In genomic region chr9:89576404-89576824, GRCh38 we compare ENCODE assay signal across 7 cellular contexts. TPM values are rescaled to one million over a fixed set of nuclear protein-coding genes. Genes with fewer than 3 reads are reported as not detected.
DNase-seq lines count a peak whose midpoint lies in the region; ATAC-seq and TF ChIP-seq lines count a peak whose summit lies in the region.

No MANE protein-coding gene starts in this region.

- POLR2A ChIA-PET in activated CD8-positive, alpha-beta T cell treated with anti-CD3 and anti-CD28 coated beads, Interleukin-2, amount 10 ng/mL, durations not matched to agents 7 days and 5 days (lab: Charles Lee) = interaction anchor here (0.6 kb wide), 1 partner anchor 22 kb away, joined by 3 read pairs; no protein-coding TSS in a partner anchor

- no peak overlapping the region for H3K27ac Mint-ChIP-seq in activated CD8-positive, alpha-beta T cell treated with anti-CD3 and anti-CD28 coated beads, Interleukin-2, amount 10 ng/mL, durations not matched to agents 7 days and 5 days

- ATAC-seq in activated CD8-positive, alpha-beta T cell treated with anti-CD3 and anti-CD28 coated beads, Interleukin-2, amount 10 ng/mL, durations not matched to agents 7 days and 5 days = no peak
- no peak for ATAC-seq in HG03175 (IDR thresholded peaks at IDR 0.05; ENCODE audit: unreplicated experiment)

- TF ChIP-seq EP300 in Ishikawa (IDR thresholded peaks at IDR 0.05; ENCODE audit: borderline replicate concordance) = no peak

- CTCF ChIA-PET in activated CD8-positive, alpha-beta T cell treated with anti-CD3 and anti-CD28 coated beads, Interleukin-2, amount 10 ng/mL, durations not matched to agents 7 days and 5 days (lab: Charles Lee) = interaction anchor here (1.0 to 3.7 kb wide), 8 partner anchors 9 to 516 kb away, joined by 3 to 38 read pairs (median 6); no protein-coding TSS in a partner anchor

- H3K4me3 Mint-ChIP-seq in activated CD8-positive, alpha-beta T cell treated with anti-CD3 and anti-CD28 coated beads, Interleukin-2, amount 10 ng/mL, durations not matched to agents 7 days and 5 days = no peak overlapping the region

- DNase-seq in EL (peak; percentile 23), inferior parietal cortex (ENCODE audit: extremely low spot score) (peak; percentile 72), mucosa of gallbladder (ENCODE audit: low spot score) (no peak), SKM-1 treated with dmso at 0.1 percent for 144 hours (lab: John Stamatoyannopoulos, UW; ENCODE audit: unreplicated experiment) (no peak)
- peak; percentile 54 for DNase-seq in activated CD8-positive, alpha-beta T cell treated with anti-CD3 and anti-CD28 coated beads, Interleukin-2, amount 10 ng/mL, durations not matched to agents 7 days and 5 days

- no peaks in the 10 kb centered on the region for H3K36me3 Mint-ChIP-seq in activated CD8-positive, alpha-beta T cell treated with anti-CD3 and anti-CD28 coated beads, Interleukin-2, amount 10 ng/mL, durations not matched to agents 7 days and 5 days (ENCODE audit: low read depth)

- TF ChIP-seq RAD21 in Ishikawa (IDR thresholded peaks at IDR 0.05; ENCODE audit: low read depth) = peak; percentile 63

- H3K27me3 Mint-ChIP-seq in activated CD8-positive, alpha-beta T cell treated with anti-CD3 and anti-CD28 coated beads, Interleukin-2, amount 10 ng/mL, durations not matched to agents 7 days and 5 days (ENCODE audit: low read depth) = peaks cover 34% of the 10 kb centered on the region

- no peaks in the 10 kb centered on the region for H3K9me3 Mint-ChIP-seq in activated CD8-positive, alpha-beta T cell treated with anti-CD3 and anti-CD28 coated beads, Interleukin-2, amount 10 ng/mL, durations not matched to agents 7 days and 5 days (ENCODE audit: insufficient read depth)

- peaks cover 36% of the 10 kb centered on the region for H3K4me1 Mint-ChIP-seq in activated CD8-positive, alpha-beta T cell treated with anti-CD3 and anti-CD28 coated beads, Interleukin-2, amount 10 ng/mL, durations not matched to agents 7 days and 5 days (ENCODE audit: low read depth)

TF ChIP-seq in Ishikawa, 13 proteins besides CTCF, POLR2A, EP300 and RAD21:
- no peak for TF ChIP-seq NFIC (IDR thresholded peaks at IDR 0.05)
- TF ChIP-seq ZBTB7A (IDR thresholded peaks at IDR 0.05; ENCODE audit: low read depth) = no peak
- no peak for TF ChIP-seq REST (IDR thresholded peaks at IDR 0.05; ENCODE audit: low read depth)
- no peak for TF ChIP-seq CEBPB (IDR thresholded peaks at IDR 0.05)
TF ChIP-seq in Ishikawa: peak in this region for 0.

RNA-seq across cellular contexts. Expression of gene GADD45G, which starts 28.4 kb away (rescaled TPM):
- total RNA-seq in activated CD8-positive, alpha-beta T cell treated with anti-CD3 and anti-CD28 coated beads, Interleukin-2, amount 10 ng/mL, durations not matched to agents 7 days and 5 days = 1 to 10 TPM; 7.4 to 7.7 TPM
- 18.8 TPM for total RNA-seq in mucosa of gallbladder

Comparison
In these comparisons a context has a peak if more than half of its experiments do, and no peak if none do; other contexts are left out.
1. DNase-seq: peak in EL (single experiment), activated CD8-positive, alpha-beta T cell treated with anti-CD3 and anti-CD28 coated beads, Interleukin-2, amount 10 ng/mL, durations not matched to agents 7 days and 5 days (single experiment) and inferior parietal cortex (single experiment); none in mucosa of gallbladder (single experiment) and SKM-1 treated with dmso at 0.1 percent for 144 hours (single experiment).